In the genomic region with DNA sequence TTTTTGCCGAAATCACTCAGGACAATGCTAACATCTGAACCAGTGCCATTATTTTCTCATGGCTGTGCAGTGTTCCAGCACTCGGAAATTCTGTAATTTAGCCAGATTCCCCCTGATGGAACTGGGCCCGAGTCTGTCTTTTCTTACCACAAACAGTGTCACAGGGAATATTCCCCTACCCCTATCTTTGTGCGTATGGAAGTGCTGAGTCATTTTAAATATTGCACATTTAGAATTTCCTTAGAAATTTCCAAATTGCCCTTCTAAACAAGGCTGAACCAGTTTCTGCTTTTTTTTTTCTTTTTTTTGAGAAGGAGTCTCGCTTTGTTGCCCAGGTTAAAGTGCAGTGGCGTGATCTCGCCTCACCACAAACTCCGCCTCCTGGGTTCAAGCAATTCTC, we compare ENCODE assay signal across 24 cellular contexts.
"Had no signal": no experiment of that assay in that cellular context is flagged by ENCODE, and none has a peak within 500 bp of the region (broad histone marks: within the 10 kb centered on the region; RNA-seq: fewer than 3 reads in every experiment).

No MANE protein-coding gene starts in this region.

- H3K4me3 Mint-ChIP-seq: naive B cell; nephron; stimulated activated memory B cell treated with anti-CD40 and anti-IgM and Interleukin-4, amounts not matched to agents 10 μg/mL and 1 μg/mL and 100 μg/mL, for 72 hours; stimulated activated naive CD8-positive, alpha-beta T cell treated with anti-CD3 and anti-CD28 coated beads, Interleukin-15, amount 100 ng/mL, for 72 hours had no signal

- H3K4me1 ChIP-seq: pancreas, testis, upper lobe of right lung, vagina had no signal

- H3K4me1 Mint-ChIP-seq: nephron had no signal

- ATAC-seq: esophagus mucosa; pancreas; sciatic nerve; stimulated activated memory B cell treated with anti-CD40 and anti-IgM and Interleukin-4, amounts not matched to agents 10 μg/mL and 1 μg/mL and 100 μg/mL, for 72 hours; stimulated activated naive CD8-positive, alpha-beta T cell treated with anti-CD3 and anti-CD28 coated beads, Interleukin-15, amount 100 ng/mL, for 72 hours; upper lobe of right lung had no signal

- H3K9me3 ChIP-seq: pancreas, testis, tibial nerve, upper lobe of right lung, vagina had no signal

- DNase-seq: effector memory CD4-positive, alpha-beta T cell; foreskin melanocyte; head of caudate nucleus; hippocampal formation; mesendoderm; naive B cell; occipital lobe; spleen; stimulated activated CD4-positive, alpha-beta T cell treated with anti-CD3 and anti-CD28 coated beads, Interleukin-15, amount 100 ng/mL, for 24 hours; stimulated activated CD4-positive, alpha-beta T cell treated with anti-CD3 and anti-CD28 coated beads, Interleukin-1b, Interleukin-23, amount 100 ng/mL, for 48 hours; stimulated activated CD4-positive, alpha-beta T cell treated with anti-CD3 and anti-CD28 coated beads, Interleukin-4, amount 100 ng/mL, for 24 hours; stimulated activated naive CD8-positive, alpha-beta T cell treated with anti-CD3 and anti-CD28 coated beads, Interleukin-15, amount 100 ng/mL, for 72 hours; testis; upper lobe of right lung had no signal

- H3K4me3 ChIP-seq: coronary artery, dorsolateral prefrontal cortex, pancreas, spleen, testis, tibial nerve, upper lobe of right lung, vagina had no signal

- H3K9me3 Mint-ChIP-seq: stimulated activated memory B cell treated with anti-CD40 and anti-IgM and Interleukin-4, amounts not matched to agents 10 μg/mL and 1 μg/mL and 100 μg/mL, for 72 hours had no signal

- H3K27me3 ChIP-seq: dorsolateral prefrontal cortex, pancreas, spleen, testis, tibial nerve, upper lobe of right lung, vagina had no signal

- H3K27ac ChIP-seq: dorsolateral prefrontal cortex, pancreas, spleen, testis, tibial nerve, upper lobe of right lung, vagina had no signal

- H3K27ac Mint-ChIP-seq: nephron; progenitor cell of endocrine pancreas; stimulated activated memory B cell treated with anti-CD40 and anti-IgM and Interleukin-4, amounts not matched to agents 10 μg/mL and 1 μg/mL and 100 μg/mL, for 72 hours; stimulated activated naive CD8-positive, alpha-beta T cell treated with anti-CD3 and anti-CD28 coated beads, Interleukin-15, amount 100 ng/mL, for 72 hours had no signal
